ENCODE assay signal across 1 cellular context in genomic region chr17:44186307-44187130, GRCh38.
TF ChIP-seq lines count a peak whose summit lies in the region.

TMUB2 (plus strand) TSS chr17:44186972; CDS start chr17:44187709, 737 bp downstream.

TF ChIP-seq in HepG2, 621 proteins besides CTCF, POLR2A, EP300 and RAD21 (continued from another document and continues in another):
- TF ChIP-seq E2F2 (CRISPR knock-in tag; IDR thresholded peaks at IDR 0.05; ENCODE audit: borderline replicate concordance) = peak; percentile 85; the same call in 1 of the 2 replicates
- TF ChIP-seq GPBP1L1 (CRISPR knock-in tag; IDR thresholded peaks at IDR 0.05) = no peak
- TF ChIP-seq ZNF768 (CRISPR knock-in tag; IDR thresholded peaks at IDR 0.05) = no peak
- peak; percentile 88 for TF ChIP-seq SALL2 (CRISPR knock-in tag; IDR thresholded peaks at IDR 0.05)
- TF ChIP-seq ZNF234 (CRISPR knock-in tag; conservative IDR thresholded peaks at IDR 0.05) = no peak
- peak; percentile 52; the same call in 1 of the 2 replicates for TF ChIP-seq IKZF5 (CRISPR knock-in tag; IDR thresholded peaks at IDR 0.05)
- peak; percentile 21; the same call in 1 of the 2 replicates for TF ChIP-seq ZNF557 (CRISPR knock-in tag; IDR thresholded peaks at IDR 0.05)
- peak; percentile 69; the same call in 1 of the 2 replicates for TF ChIP-seq ZBTB14 (CRISPR knock-in tag; IDR thresholded peaks at IDR 0.05)
- peak; percentile 57; the same call in 1 of the 2 replicates for TF ChIP-seq ZNF263 (CRISPR knock-in tag; IDR thresholded peaks at IDR 0.05)
- TF ChIP-seq U2AF2 (IDR thresholded peaks at IDR 0.05; ENCODE audit: low read depth, low read length) = no peak
- no peak for TF ChIP-seq ZNF558 (CRISPR knock-in tag; IDR thresholded peaks at IDR 0.05; ENCODE audit: borderline replicate concordance)
- 0 out of 2 replicates have a peak, but pooled peaks have one; percentile 27 for TF ChIP-seq KIAA2018 (CRISPR knock-in tag; IDR thresholded peaks at IDR 0.05; ENCODE audit: borderline replicate concordance)
- 0 out of 2 replicates have a peak, but pooled peaks have one; percentile 34 for TF ChIP-seq HHEX (CRISPR knock-in tag; IDR thresholded peaks at IDR 0.05)
- TF ChIP-seq EEA1 (CRISPR knock-in tag; IDR thresholded peaks at IDR 0.05; ENCODE audit: borderline replicate concordance) = peak; percentile 15; the same call in 1 of the 2 replicates
- 0 out of 2 replicates have a peak, but pooled peaks have one; percentile 30 for TF ChIP-seq ZNF275 (CRISPR knock-in tag; IDR thresholded peaks at IDR 0.05; ENCODE audit: borderline replicate concordance)
- TF ChIP-seq RFXANK (CRISPR knock-in tag; IDR thresholded peaks at IDR 0.05) = no peak
- TF ChIP-seq NFIC (IDR thresholded peaks at IDR 0.05; ENCODE audit: low read length) = no peak
- TF ChIP-seq ZNF615 (CRISPR knock-in tag; IDR thresholded peaks at IDR 0.05; ENCODE audit: borderline replicate concordance) = peak; percentile 86; the same call in 1 of the 2 replicates
- TF ChIP-seq NR2C2 (CRISPR knock-in tag; IDR thresholded peaks at IDR 0.05; ENCODE audit: borderline replicate concordance) = peak; percentile 96
- TF ChIP-seq ZNF850 (CRISPR knock-in tag; conservative IDR thresholded peaks at IDR 0.05) = no peak
- TF ChIP-seq CERS6 (CRISPR knock-in tag; IDR thresholded peaks at IDR 0.05) = peak; percentile 71; the same call in 1 of the 2 replicates
- peak; percentile 6; the same call in 1 of the 2 replicates for TF ChIP-seq KDM1A (CRISPR knock-in tag; IDR thresholded peaks at IDR 0.05)
- no peak for TF ChIP-seq GLMP (CRISPR knock-in tag; IDR thresholded peaks at IDR 0.05; ENCODE audit: borderline replicate concordance)
- TF ChIP-seq GLI4 (CRISPR knock-in tag; IDR thresholded peaks at IDR 0.05; ENCODE audit: borderline replicate concordance) = no peak
- TF ChIP-seq ZFAT (CRISPR knock-in tag; conservative IDR thresholded peaks at IDR 0.05) = peak; percentile 67; the same call in 1 of the 2 replicates
- no peak; the same call in 1 of the 2 replicates for TF ChIP-seq CBFB (CRISPR knock-in tag; IDR thresholded peaks at IDR 0.05)
- TF ChIP-seq ZNF484 (CRISPR knock-in tag; IDR thresholded peaks at IDR 0.05; ENCODE audit: borderline replicate concordance, low read depth) = no peak
- TF ChIP-seq ZNF468 (CRISPR knock-in tag; IDR thresholded peaks at IDR 0.05) = no peak
- no peak for TF ChIP-seq ZNF513 (CRISPR knock-in tag; conservative IDR thresholded peaks at IDR 0.05)
- no peak for TF ChIP-seq USF2 (IDR thresholded peaks at IDR 0.05; ENCODE audit: low read depth, low read length)
- TF ChIP-seq USF2 (CRISPR knock-in tag; IDR thresholded peaks at IDR 0.05; ENCODE audit: borderline replicate concordance) = no peak
- peak; percentile 49; the same call in 1 of the 2 replicates for TF ChIP-seq ZZZ3 (CRISPR knock-in tag; IDR thresholded peaks at IDR 0.05; ENCODE audit: borderline replicate concordance)
- TF ChIP-seq FOXP1 (IDR thresholded peaks at IDR 0.05) = no peak
- no peak for TF ChIP-seq FOXP1 (CRISPR knock-in tag; IDR thresholded peaks at IDR 0.05)
- TF ChIP-seq NFYB (CRISPR knock-in tag; IDR thresholded peaks at IDR 0.05) = peak; percentile 44
- TF ChIP-seq AHR (CRISPR knock-in tag; IDR thresholded peaks at IDR 0.05) = no peak
- no peak; the same call in 1 of the 2 replicates for TF ChIP-seq ATF5 (CRISPR knock-in tag; IDR thresholded peaks at IDR 0.05; ENCODE audit: low read depth)
- no peak for TF ChIP-seq ETV6 (CRISPR knock-in tag; conservative IDR thresholded peaks at IDR 0.05)
- no peak; the same call in 1 of the 2 replicates for TF ChIP-seq ZNF788 (CRISPR knock-in tag; IDR thresholded peaks at IDR 0.05; ENCODE audit: borderline replicate concordance)
